ENCODE assay signal across 1 cellular context in genomic region chr7:99831595-99831994, GRCh38.
TF ChIP-seq lines count a peak whose summit lies in the region.

No MANE protein-coding gene starts in this region.

TF ChIP-seq in K562, 482 proteins besides CTCF, POLR2A, EP300 and RAD21 (continued from another document and continues in another):
- TF ChIP-seq ZBTB40 (IDR thresholded peaks at IDR 0.05) (no peak), ZBTB40 (CRISPR knock-in tag; IDR thresholded peaks at IDR 0.05) (no peak), TSC22D4 (tag; IDR thresholded peaks at IDR 0.05) (no peak), HDAC2 (IDR thresholded peaks at IDR 0.05) (peak; percentile 73), MYC (IDR thresholded peaks at IDR 0.05; ENCODE audit: low read depth, low read length) (no peak), MYC (CRISPR knock-in tag; IDR thresholded peaks at IDR 0.05; ENCODE audit: borderline replicate concordance, low read depth) (0 out of 2 replicates have a peak, but pooled peaks have one; percentile 25), CHD4 (IDR thresholded peaks at IDR 0.05; ENCODE audit: insufficient read depth, insufficient replicate concordance, low read depth, low read length, poor library complexity, severe bottlenecking) (no peak), LCOR (CRISPR knock-in tag; IDR thresholded peaks at IDR 0.05) (no peak), CBFA2T3 (IDR thresholded peaks at IDR 0.05) (peak; percentile 67), CTBP1 (IDR thresholded peaks at IDR 0.05; ENCODE audit: borderline replicate concordance) (0 out of 2 replicates have a peak, but pooled peaks have one; percentile 17), CREB1 (IDR thresholded peaks at IDR 0.05) (no peak), CREB1 (CRISPR knock-in tag; IDR thresholded peaks at IDR 0.05) (no peak), SOX6 (IDR thresholded peaks at IDR 0.05) (0 out of 2 replicates have a peak, but pooled peaks have one; percentile 40), RBM15 (IDR thresholded peaks at IDR 0.05; ENCODE audit: insufficient read depth, low read length) (no peak), RFX7 (CRISPR knock-in tag; IDR thresholded peaks at IDR 0.05) (no peak), ZBTB26 (CRISPR knock-in tag; IDR thresholded peaks at IDR 0.05) (no peak), NONO (IDR thresholded peaks at IDR 0.05; ENCODE audit: low read depth in 2 of 2, low read length in 1 of 2) (no peak), ZSCAN29 (IDR thresholded peaks at IDR 0.05) (no peak), ZNF217 (CRISPR knock-in tag; IDR thresholded peaks at IDR 0.05) (no peak), PKNOX1 (IDR thresholded peaks at IDR 0.05) (peak; percentile 83), BRD4 (IDR thresholded peaks at IDR 0.05) (no peak), USF2 (CRISPR knock-in tag; IDR thresholded peaks at IDR 0.05) (no peak), RFX5 (IDR thresholded peaks at IDR 0.05; ENCODE audit: low read depth, low read length) (no peak), ZNF668 (CRISPR knock-in tag; IDR thresholded peaks at IDR 0.05) (no peak), ZC3H8 (IDR thresholded peaks at IDR 0.05) (no peak), XRCC4 (IDR thresholded peaks at IDR 0.05; ENCODE audit: extremely low read depth, insufficient read depth, insufficient read length) (no peak), PHB (CRISPR knock-in tag; IDR thresholded peaks at IDR 0.05) (no peak), SMAD1 (IDR thresholded peaks at IDR 0.05; ENCODE audit: low read depth, low read length, partially characterized antibody) (no peak), PTBP1 (IDR thresholded peaks at IDR 0.05; ENCODE audit: low read depth, low read length) (no peak)
- TF ChIP-seq, protein P1, sequence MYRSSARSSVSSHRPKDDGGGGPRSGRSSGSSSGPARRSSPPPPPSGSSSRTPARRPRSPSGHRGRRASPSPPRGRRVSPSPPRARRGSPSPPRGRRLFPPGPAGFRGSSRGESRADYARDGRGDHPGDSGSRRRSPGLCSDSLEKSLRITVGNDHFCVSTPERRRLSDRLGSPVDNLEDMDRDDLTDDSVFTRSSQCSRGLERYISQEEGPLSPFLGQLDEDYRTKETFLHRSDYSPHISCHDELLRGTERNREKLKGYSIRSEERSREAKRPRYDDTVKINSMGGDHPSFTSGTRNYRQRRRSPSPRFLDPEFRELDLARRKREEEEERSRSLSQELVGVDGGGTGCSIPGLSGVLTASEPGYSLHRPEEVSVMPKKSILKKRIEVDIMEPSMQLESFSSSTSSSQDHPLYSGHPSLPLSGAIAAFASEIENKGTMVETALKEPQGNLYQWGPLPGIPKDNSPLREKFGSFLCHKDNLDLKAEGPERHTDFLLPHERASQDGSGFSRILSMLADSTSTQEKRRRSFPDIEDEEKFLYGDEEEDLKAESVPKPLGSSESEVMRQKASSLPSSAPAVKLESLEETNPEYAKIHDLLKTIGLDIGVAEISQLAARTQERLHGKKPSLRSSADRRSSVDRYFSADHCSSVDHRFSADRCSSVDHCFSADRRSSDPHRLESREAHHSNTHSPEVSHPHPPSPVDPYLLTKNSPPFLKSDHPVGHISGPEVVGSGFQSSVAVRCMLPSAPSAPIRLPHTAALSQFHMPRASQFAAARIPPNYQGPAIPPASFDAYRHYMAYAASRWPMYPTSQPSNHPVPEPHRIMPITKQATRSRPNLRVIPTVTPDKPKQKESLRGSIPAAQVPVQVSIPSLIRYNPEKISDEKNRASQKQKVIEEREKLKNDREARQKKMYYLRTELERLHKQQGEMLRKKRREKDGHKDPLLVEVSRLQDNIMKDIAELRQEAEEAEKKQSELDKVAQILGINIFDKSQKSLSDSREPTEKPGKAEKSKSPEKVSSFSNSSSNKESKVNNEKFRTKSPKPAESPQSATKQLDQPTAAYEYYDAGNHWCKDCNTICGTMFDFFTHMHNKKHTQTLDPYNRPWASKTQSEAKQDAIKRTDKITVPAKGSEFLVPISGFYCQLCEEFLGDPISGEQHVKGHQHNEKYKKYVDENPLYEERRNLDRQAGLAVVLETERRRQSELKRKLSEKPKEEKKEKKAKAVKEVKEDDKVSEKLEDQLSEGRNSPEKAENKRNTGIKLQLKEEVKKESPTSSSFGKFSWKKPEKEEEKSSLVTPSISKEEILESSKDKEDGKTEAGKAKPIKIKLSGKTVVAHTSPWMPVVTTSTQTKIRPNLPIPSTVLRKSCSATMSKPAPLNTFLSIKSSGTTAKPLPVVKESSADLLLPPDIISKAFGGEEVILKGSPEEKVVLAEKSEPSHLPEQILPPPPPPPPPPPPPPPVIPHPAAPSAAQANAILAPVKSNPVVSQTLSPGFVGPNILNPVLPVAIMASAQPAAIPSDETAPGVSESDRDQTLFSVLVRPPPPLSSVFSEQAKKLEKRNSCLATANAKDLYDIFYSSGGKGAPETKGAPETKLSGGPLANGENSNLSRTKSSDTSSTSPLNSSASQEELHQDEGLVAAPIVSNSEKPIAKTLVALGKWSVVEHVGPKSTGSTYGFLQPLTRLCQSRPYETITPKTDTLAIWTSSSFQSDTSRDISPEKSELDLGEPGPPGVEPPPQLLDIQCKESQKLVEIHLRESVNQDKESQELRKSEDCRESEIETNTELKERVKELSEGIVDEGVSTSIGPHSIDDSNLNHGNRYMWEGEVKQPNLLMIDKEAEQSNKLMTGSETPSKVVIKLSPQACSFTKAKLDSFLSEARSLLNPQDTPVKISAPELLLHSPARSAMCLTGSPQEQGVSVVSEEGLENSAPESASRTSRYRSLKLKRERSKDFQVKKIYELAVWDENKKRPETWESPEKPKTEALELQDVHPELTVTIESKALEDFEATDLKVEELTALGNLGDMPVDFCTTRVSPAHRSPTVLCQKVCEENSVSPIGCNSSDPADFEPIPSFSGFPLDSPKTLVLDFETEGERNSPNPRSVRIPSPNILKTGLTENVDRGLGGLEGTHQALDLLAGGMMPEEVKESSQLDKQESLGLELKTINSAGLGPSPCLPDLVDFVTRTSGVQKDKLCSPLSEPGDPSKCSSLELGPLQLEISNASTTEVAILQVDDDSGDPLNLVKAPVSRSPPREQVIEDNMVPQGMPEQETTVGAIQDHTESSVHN (IDR thresholded peaks at IDR 0.05; ENCODE audit: borderline replicate concordance in 1 of 2, low read depth in 1 of 2), result no peak
- TF ChIP-seq, protein P2, sequence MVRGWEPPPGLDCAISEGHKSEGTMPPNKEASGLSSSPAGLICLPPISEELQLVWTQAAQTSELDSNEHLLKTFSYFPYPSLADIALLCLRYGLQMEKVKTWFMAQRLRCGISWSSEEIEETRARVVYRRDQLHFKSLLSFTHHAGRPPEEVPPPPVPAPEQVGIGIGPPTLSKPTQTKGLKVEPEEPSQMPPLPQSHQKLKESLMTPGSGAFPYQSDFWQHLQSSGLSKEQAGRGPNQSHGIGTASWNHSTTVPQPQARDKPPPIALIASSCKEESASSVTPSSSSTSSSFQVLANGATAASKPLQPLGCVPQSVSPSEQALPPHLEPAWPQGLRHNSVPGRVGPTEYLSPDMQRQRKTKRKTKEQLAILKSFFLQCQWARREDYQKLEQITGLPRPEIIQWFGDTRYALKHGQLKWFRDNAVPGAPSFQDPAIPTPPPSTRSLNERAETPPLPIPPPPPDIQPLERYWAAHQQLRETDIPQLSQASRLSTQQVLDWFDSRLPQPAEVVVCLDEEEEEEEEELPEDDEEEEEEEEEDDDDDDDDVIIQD (CRISPR knock-in tag; IDR thresholded peaks at IDR 0.05), result no peak
